1 cellular context compared by ENCODE assay signal in genomic region chr22:40024201-40025061, GRCh38.
TF ChIP-seq lines count a peak whose summit lies in the region.

No MANE protein-coding gene starts in this region.

TF ChIP-seq in IMR-90, 13 proteins besides CTCF, POLR2A, EP300 and RAD21 (continued from another document):
- TF ChIP-seq RCOR1 (IDR thresholded peaks at IDR 0.05; ENCODE audit: insufficient replicate concordance, low read length) (no peak), CEBPB (IDR thresholded peaks at IDR 0.05; ENCODE audit: low read depth, low read length) (no peak), MAFK (IDR thresholded peaks at IDR 0.05; ENCODE audit: low read depth, low read length) (no peak), MAZ (IDR thresholded peaks at IDR 0.05; ENCODE audit: borderline replicate concordance, low read depth, low read length) (peak; percentile 55; the same call in 1 of the 2 replicates), USF2 (IDR thresholded peaks at IDR 0.05; ENCODE audit: low read depth, low read length) (no peak), NFE2L2 (IDR thresholded peaks at IDR 0.05; ENCODE audit: low read depth, low read length) (no peak), MXI1 (IDR thresholded peaks at IDR 0.05; ENCODE audit: borderline replicate concordance, low read depth, low read length) (no peak)
